ENCODE assay signal across 8 cellular contexts in the genomic region with DNA sequence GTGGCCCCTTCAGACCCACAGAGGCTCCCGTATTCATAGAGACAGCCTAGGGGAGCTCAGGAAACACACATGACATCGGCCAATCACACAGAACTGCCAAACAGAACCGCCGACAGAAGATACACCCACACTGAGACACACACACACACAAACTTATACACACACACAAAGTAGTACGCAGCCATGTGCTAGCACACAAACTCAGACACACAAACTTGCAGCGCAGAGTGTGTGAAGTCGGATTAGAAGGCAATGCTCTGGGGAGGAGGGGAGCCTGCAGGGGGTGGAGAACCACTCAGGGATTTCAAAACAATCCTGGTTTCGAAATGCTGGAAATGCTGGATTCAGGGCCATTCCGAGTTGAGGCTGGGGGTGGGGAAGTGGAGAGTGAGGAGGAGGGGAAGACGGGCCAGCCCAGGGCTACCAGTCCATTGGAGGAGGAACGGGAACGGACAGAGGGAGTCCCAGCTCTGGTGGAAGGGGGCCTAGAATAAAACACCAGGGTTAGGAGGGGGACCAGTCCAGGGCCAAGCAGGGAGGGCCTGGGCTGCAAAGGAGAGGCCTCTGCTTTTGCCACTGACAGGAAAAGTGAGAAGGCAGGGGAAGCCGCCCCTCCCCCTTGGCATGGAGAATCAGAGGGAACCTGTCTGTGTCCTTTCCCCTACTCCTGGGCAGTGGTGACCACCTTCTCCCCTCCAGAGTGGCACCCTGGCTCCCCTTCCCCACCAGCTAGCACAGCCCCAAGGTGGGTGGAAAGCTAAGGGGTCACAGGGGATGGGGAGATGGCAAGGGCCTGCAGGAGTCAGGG. TPM values are rescaled to one million over a fixed set of nuclear protein-coding genes. Genes with fewer than 3 reads are reported as not detected.
A peak's percentile ranks its signal among the peaks of the same experiment; 100 is the strongest.
DNase-seq lines count a peak whose midpoint lies in the region; ATAC-seq and TF ChIP-seq lines count a peak whose summit lies in the region.

No MANE protein-coding gene starts in this region.

- TF ChIP-seq CTCF in esophagus muscularis mucosa (IDR thresholded peaks at IDR 0.05) (no peak), natural killer cell (IDR thresholded peaks at IDR 0.05) (no peak)

- H3K27me3 Mint-ChIP-seq in T-helper 2 cell treated with Interferon-gamma antibody and Interleukin-4, amounts not matched to agents 5 μg/mL and 100 μg/mL, for 36 hours (ENCODE audit: low read depth): peaks cover under 1% of the 10 kb centered on the region
- H3K27me3 Mint-ChIP-seq in natural killer cell (ENCODE audit: low read depth in 2 of 2): peaks cover 0 to 1% of the 10 kb centered on the region in 2 donors

- peak overlapping the region; percentile 81 for H3K4me3 Mint-ChIP-seq in T-helper 2 cell treated with Interferon-gamma antibody and Interleukin-4, amounts not matched to agents 5 μg/mL and 100 μg/mL, for 36 hours
- peak overlapping the region; percentile 81 for H3K4me3 Mint-ChIP-seq in natural killer cell

- H3K27ac ChIP-seq in esophagus muscularis mucosa (replicated peaks in 1 of 4): peak overlapping the region; percentile 90 to 98 (median 96)

- peaks cover 66% of the 10 kb centered on the region for H3K4me1 Mint-ChIP-seq in T-helper 2 cell treated with Interferon-gamma antibody and Interleukin-4, amounts not matched to agents 5 μg/mL and 100 μg/mL, for 36 hours (ENCODE audit: low read depth)
- peaks cover 66 to 81% of the 10 kb centered on the region in 2 donors for H3K4me1 Mint-ChIP-seq in natural killer cell

- ATAC-seq in natural killer cell: no peak

- DNase-seq in H4 (ENCODE audit: low spot score) (peak; percentile 85), esophagus muscularis mucosa (ENCODE audit: extremely low spot score) (peak; percentile 96), natural killer cell (no peak), OCI-M2 (lab: John Stamatoyannopoulos, UW; ENCODE audit: unreplicated experiment) (no peak), NCI-H345 treated with DMSO at 0.1 percent for 48 hours (lab: John Stamatoyannopoulos, UW; ENCODE audit: unreplicated experiment) (no peak), NCI-H187 treated with DMSO at 0.1 percent for 48 hours (lab: John Stamatoyannopoulos, UW) (no peak), hippocampal formation (lab: John Stamatoyannopoulos, UW) (no peak)
- no peak for DNase-seq in T-helper 2 cell treated with Interferon-gamma antibody and Interleukin-4, amounts not matched to agents 5 μg/mL and 100 μg/mL, for 36 hours (ENCODE audit: low spot score)

- H3K9me3 ChIP-seq in esophagus muscularis mucosa: no peaks in the 10 kb centered on the region

- peaks cover 81 to 87% (median 84%) of the 10 kb centered on the region in 4 donors for H3K4me1 ChIP-seq in esophagus muscularis mucosa

- peak overlapping the region; percentile 1 for H3K27ac Mint-ChIP-seq in T-helper 2 cell treated with Interferon-gamma antibody and Interleukin-4, amounts not matched to agents 5 μg/mL and 100 μg/mL, for 36 hours
- H3K27ac Mint-ChIP-seq in natural killer cell: peak overlapping the region; percentile 95 to 96

- 5% methylated on average over 12 of the region's 13 CpGs for WGBS in esophagus muscularis mucosa

- no peak for TF ChIP-seq POLR2A in esophagus muscularis mucosa (IDR thresholded peaks at IDR 0.05; ENCODE audit: low read depth)

- H3K36me3 Mint-ChIP-seq in T-helper 2 cell treated with Interferon-gamma antibody and Interleukin-4, amounts not matched to agents 5 μg/mL and 100 μg/mL, for 36 hours (ENCODE audit: low read depth): peaks cover 31% of the 10 kb centered on the region
- H3K36me3 Mint-ChIP-seq in natural killer cell: no peaks in the 10 kb centered on the region

- no peak for TF ChIP-seq EP300 in esophagus muscularis mucosa (IDR thresholded peaks at IDR 0.05)

- H3K4me3 ChIP-seq in esophagus muscularis mucosa: peak overlapping the region; percentile 93 to 97 (median 94)

- H3K27me3 ChIP-seq in esophagus muscularis mucosa: no peaks in the 10 kb centered on the region

- H3K9me3 Mint-ChIP-seq in T-helper 2 cell treated with Interferon-gamma antibody and Interleukin-4, amounts not matched to agents 5 μg/mL and 100 μg/mL, for 36 hours: no peaks in the 10 kb centered on the region
- H3K9me3 Mint-ChIP-seq in natural killer cell: no peaks in the 10 kb centered on the region

- intact Hi-C loops in esophagus muscularis mucosa (cut with DNase I): no loop called here
- intact Hi-C loops in natural killer cell (cut with micrococcal nuclease): no loop called here

- no peaks in the 10 kb centered on the region for H3K36me3 ChIP-seq in esophagus muscularis mucosa

RNA-seq across cellular contexts. Expression of a gene that starts 4.4 kb away (rescaled TPM):
- total RNA-seq in H4 (2014; rRNA removed; shearing (Covaris generic)): 3.3 and 7.5 TPM in 2 replicates
- 10 to 100 TPM; 19.1 to 66.2 (median 42.7) TPM for total RNA-seq in esophagus muscularis mucosa
- 100 to 1,000 TPM; 221 to 255 (median 234) TPM for total RNA-seq in natural killer cell

RNA-seq across cellular contexts. Expression of a gene that starts 34.8 kb away (rescaled TPM):
- total RNA-seq in H4 (2014; rRNA removed; shearing (Covaris generic)): not detected in 2 replicates
- total RNA-seq in esophagus muscularis mucosa (not detected), natural killer cell (under 1 TPM in 2 of 3 donors, not detected in 1; 0.40 to 0.41 TPM)

RNA-seq across cellular contexts. Expression of a gene that starts 37.6 kb away (rescaled TPM):
- not detected in 2 replicates for total RNA-seq in H4 (2014; rRNA removed; shearing (Covaris generic))
- total RNA-seq in esophagus muscularis mucosa (under 1 TPM in 1 of 4 donors, not detected in 3; 0.17 TPM), natural killer cell (1 to 10 TPM in 1 of 3 donors, under 1 TPM in 2; 0.56 to 1.3 (median 0.86) TPM)

RNA-seq across cellular contexts. Expression of a gene that starts 50.2 kb away (rescaled TPM):
- not detected in 2 replicates for total RNA-seq in H4 (2014; rRNA removed; shearing (Covaris generic))
- total RNA-seq in esophagus muscularis mucosa: not detected
- total RNA-seq in natural killer cell: not detected

Comparison
In these comparisons a context has a peak if more than half of its experiments do, and no peak if none do; other contexts are left out.
1. DNase-seq: peak in H4 (single experiment) and esophagus muscularis mucosa (single experiment); none in T-helper 2 cell treated with Interferon-gamma antibody and Interleukin-4, amounts not matched to agents 5 μg/mL and 100 μg/mL, for 36 hours (single experiment), natural killer cell (single experiment), OCI-M2 (single experiment), NCI-H345 treated with DMSO at 0.1 percent for 48 hours (single experiment), NCI-H187 treated with DMSO at 0.1 percent for 48 hours (single experiment) and hippocampal formation (0 of 2).